Comparison of ENCODE assay signal across 1 cellular context in the genomic region with DNA sequence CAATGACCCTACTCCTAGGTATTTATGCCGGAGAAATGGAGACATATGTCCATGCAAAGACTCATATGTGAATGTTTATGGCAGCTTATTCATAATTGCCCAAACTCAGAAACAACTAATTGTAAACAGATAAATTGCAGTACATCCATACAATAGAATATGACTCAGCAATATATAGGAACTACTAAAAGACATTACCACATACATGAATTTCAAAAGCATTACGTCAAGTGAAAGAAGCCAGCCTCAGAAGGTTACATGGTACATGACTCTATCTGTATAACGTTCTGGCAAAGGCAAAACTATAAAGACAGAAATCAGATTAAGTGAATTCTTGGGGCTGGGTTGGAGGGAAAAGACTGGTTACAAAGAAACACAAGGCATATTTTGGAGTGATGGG.
A peak's percentile ranks its signal among the peaks of the same experiment; 100 is the strongest.
TF ChIP-seq lines count a peak whose summit lies in the region.

No MANE protein-coding gene starts in this region.

TF ChIP-seq in IMR-90, 13 proteins besides CTCF, POLR2A, EP300 and RAD21 (continued from another document):
- TF ChIP-seq NFE2L2 (IDR thresholded peaks at IDR 0.05; ENCODE audit: low read depth, low read length) (peak; percentile 93), MAFK (IDR thresholded peaks at IDR 0.05; ENCODE audit: low read depth, low read length) (peak; percentile 81)
- TF ChIP-seq, protein P1, sequence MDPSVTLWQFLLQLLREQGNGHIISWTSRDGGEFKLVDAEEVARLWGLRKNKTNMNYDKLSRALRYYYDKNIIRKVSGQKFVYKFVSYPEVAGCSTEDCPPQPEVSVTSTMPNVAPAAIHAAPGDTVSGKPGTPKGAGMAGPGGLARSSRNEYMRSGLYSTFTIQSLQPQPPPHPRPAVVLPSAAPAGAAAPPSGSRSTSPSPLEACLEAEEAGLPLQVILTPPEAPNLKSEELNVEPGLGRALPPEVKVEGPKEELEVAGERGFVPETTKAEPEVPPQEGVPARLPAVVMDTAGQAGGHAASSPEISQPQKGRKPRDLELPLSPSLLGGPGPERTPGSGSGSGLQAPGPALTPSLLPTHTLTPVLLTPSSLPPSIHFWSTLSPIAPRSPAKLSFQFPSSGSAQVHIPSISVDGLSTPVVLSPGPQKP (IDR thresholded peaks at IDR 0.05; ENCODE audit: borderline replicate concordance, low read depth, low read length): no peak
